In the genomic region with DNA sequence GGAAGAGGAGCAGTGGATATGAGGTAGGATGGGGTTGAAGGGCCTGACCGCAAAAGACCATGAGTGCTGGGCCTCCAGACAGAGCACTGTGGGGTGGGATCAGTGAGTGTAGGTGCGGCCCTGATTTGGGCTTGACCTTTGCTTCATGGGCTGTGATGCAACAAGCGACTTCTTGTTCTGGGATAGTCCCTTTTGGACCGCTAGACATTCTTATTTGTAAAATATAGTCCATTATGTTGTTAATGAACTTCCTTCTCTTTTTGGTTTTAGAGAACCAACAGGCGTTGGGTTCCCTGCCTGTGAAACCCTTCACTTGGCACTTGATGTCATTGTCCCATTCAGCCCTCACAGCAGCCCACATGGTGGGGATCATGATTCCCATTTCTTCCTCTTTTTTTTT, we compare ENCODE assay signal across 1 cellular context.
TF ChIP-seq lines count a peak whose summit lies in the region.

No MANE protein-coding gene starts in this region.

TF ChIP-seq in HepG2, 621 proteins besides CTCF, POLR2A, EP300 and RAD21:
- TF ChIP-seq ZNF577 (CRISPR knock-in tag; IDR thresholded peaks at IDR 0.05; ENCODE audit: borderline replicate concordance, low read depth) (no peak), STAT5B (CRISPR knock-in tag; IDR thresholded peaks at IDR 0.05) (no peak), ZMAT3 (CRISPR knock-in tag; conservative IDR thresholded peaks at IDR 0.05) (no peak), IKZF4 (CRISPR knock-in tag; IDR thresholded peaks at IDR 0.05; ENCODE audit: borderline replicate concordance, low read depth, not compliant biosample characterization) (no peak), ZNF709 (CRISPR knock-in tag; IDR thresholded peaks at IDR 0.05) (no peak), GATAD1 (CRISPR knock-in tag; IDR thresholded peaks at IDR 0.05) (no peak), SRSF4 (IDR thresholded peaks at IDR 0.05; ENCODE audit: low read depth, low read length, poor library complexity, severe bottlenecking) (no peak), NR2F2 (IDR thresholded peaks at IDR 0.05; ENCODE audit: borderline replicate concordance, low read depth) (no peak), CENPX (CRISPR knock-in tag; IDR thresholded peaks at IDR 0.05) (no peak), REPIN1 (CRISPR knock-in tag; IDR thresholded peaks at IDR 0.05; ENCODE audit: borderline replicate concordance, low read depth) (no peak), YY1 (IDR thresholded peaks at IDR 0.05; ENCODE audit: insufficient read depth, insufficient replicate concordance, low read depth, low read length) (no peak)
- TF ChIP-seq, protein P1, sequence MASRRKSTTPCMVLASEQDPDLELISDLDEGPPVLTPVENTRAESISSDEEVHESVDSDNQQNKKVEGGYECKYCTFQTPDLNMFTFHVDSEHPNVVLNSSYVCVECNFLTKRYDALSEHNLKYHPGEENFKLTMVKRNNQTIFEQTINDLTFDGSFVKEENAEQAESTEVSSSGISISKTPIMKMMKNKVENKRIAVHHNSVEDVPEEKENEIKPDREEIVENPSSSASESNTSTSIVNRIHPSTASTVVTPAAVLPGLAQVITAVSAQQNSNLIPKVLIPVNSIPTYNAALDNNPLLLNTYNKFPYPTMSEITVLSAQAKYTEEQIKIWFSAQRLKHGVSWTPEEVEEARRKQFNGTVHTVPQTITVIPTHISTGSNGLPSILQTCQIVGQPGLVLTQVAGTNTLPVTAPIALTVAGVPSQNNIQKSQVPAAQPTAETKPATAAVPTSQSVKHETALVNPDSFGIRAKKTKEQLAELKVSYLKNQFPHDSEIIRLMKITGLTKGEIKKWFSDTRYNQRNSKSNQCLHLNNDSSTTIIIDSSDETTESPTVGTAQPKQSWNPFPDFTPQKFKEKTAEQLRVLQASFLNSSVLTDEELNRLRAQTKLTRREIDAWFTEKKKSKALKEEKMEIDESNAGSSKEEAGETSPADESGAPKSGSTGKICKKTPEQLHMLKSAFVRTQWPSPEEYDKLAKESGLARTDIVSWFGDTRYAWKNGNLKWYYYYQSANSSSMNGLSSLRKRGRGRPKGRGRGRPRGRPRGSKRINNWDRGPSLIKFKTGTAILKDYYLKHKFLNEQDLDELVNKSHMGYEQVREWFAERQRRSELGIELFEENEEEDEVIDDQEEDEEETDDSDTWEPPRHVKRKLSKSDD (CRISPR knock-in tag; IDR thresholded peaks at IDR 0.05; ENCODE audit: low read depth), result no peak
- TF ChIP-seq, protein P2, sequence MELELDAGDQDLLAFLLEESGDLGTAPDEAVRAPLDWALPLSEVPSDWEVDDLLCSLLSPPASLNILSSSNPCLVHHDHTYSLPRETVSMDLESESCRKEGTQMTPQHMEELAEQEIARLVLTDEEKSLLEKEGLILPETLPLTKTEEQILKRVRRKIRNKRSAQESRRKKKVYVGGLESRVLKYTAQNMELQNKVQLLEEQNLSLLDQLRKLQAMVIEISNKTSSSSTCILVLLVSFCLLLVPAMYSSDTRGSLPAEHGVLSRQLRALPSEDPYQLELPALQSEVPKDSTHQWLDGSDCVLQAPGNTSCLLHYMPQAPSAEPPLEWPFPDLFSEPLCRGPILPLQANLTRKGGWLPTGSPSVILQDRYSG (CRISPR knock-in tag; IDR thresholded peaks at IDR 0.05), result no peak
- TF ChIP-seq, protein P3, sequence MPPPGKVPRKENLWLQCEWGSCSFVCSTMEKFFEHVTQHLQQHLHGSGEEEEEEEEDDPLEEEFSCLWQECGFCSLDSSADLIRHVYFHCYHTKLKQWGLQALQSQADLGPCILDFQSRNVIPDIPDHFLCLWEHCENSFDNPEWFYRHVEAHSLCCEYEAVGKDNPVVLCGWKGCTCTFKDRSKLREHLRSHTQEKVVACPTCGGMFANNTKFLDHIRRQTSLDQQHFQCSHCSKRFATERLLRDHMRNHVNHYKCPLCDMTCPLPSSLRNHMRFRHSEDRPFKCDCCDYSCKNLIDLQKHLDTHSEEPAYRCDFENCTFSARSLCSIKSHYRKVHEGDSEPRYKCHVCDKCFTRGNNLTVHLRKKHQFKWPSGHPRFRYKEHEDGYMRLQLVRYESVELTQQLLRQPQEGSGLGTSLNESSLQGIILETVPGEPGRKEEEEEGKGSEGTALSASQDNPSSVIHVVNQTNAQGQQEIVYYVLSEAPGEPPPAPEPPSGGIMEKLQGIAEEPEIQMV (CRISPR knock-in tag; IDR thresholded peaks at IDR 0.05; ENCODE audit: low read depth), result no peak
- TF ChIP-seq, protein P4, sequence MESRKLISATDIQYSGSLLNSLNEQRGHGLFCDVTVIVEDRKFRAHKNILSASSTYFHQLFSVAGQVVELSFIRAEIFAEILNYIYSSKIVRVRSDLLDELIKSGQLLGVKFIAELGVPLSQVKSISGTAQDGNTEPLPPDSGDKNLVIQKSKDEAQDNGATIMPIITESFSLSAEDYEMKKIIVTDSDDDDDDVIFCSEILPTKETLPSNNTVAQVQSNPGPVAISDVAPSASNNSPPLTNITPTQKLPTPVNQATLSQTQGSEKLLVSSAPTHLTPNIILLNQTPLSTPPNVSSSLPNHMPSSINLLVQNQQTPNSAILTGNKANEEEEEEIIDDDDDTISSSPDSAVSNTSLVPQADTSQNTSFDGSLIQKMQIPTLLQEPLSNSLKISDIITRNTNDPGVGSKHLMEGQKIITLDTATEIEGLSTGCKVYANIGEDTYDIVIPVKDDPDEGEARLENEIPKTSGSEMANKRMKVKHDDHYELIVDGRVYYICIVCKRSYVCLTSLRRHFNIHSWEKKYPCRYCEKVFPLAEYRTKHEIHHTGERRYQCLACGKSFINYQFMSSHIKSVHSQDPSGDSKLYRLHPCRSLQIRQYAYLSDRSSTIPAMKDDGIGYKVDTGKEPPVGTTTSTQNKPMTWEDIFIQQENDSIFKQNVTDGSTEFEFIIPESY (CRISPR knock-in tag; IDR thresholded peaks at IDR 0.05), result no peak
- TF ChIP-seq, protein P5, sequence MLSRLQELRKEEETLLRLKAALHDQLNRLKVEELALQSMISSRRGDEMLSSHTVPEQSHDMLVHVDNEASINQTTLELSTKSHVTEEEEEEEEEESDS (CRISPR knock-in tag; IDR thresholded peaks at IDR 0.05; ENCODE audit: borderline replicate concordance), result no peak
- TF ChIP-seq, protein P6, sequence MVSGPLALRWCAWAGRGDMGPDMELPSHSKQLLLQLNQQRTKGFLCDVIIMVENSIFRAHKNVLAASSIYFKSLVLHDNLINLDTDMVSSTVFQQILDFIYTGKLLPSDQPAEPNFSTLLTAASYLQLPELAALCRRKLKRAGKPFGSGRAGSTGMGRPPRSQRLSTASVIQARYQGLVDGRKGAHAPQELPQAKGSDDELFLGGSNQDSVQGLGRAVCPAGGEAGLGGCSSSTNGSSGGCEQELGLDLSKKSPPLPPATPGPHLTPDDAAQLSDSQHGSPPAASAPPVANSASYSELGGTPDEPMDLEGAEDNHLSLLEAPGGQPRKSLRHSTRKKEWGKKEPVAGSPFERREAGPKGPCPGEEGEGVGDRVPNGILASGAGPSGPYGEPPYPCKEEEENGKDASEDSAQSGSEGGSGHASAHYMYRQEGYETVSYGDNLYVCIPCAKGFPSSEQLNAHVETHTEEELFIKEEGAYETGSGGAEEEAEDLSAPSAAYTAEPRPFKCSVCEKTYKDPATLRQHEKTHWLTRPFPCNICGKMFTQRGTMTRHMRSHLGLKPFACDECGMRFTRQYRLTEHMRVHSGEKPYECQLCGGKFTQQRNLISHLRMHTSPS (CRISPR knock-in tag; IDR thresholded peaks at IDR 0.05; ENCODE audit: low read depth), result no peak
